In genomic region chr3:134776518-134776917, GRCh38 we compare ENCODE assay signal across 16 cellular contexts. TPM values are rescaled to one million over a fixed set of nuclear protein-coding genes. Genes with fewer than 3 reads are reported as not detected.
DNase-seq lines count a peak whose midpoint lies in the region; ATAC-seq and TF ChIP-seq lines count a peak whose summit lies in the region.
"Had no signal": no experiment of that assay in that cellular context is flagged by ENCODE, and none has a peak within 500 bp of the region (broad histone marks: within the 10 kb centered on the region; RNA-seq: fewer than 3 reads in every experiment).

No MANE protein-coding gene starts in this region.

- CTCF ChIA-PET in activated CD4-positive, alpha-beta T cell treated with anti-CD3 and anti-CD28 coated beads, Interleukin-2, amount 10 ng/mL, durations not matched to agents 7 days and 5 days (lab: Charles Lee), result no interaction called here
- CTCF ChIA-PET in activated CD4-positive, alpha-beta T cell treated with anti-CD3 and anti-CD28 coated beads for 36 hours (lab: Charles Lee), result no interaction called here

- TF ChIP-seq CTCF in lung (IDR thresholded peaks at IDR 0.05; ENCODE audit: control extremely low read depth, extremely low read depth) (no peak), gastrocnemius medialis (IDR thresholded peaks at IDR 0.05 in 4 of 5, conservative IDR thresholded peaks at IDR 0.05 in 1 of 5) (no peak)

- intact Hi-C loops in activated CD4-positive, alpha-beta T cell treated with anti-CD3 and anti-CD28 coated beads for 36 hours (cut with DNase I, micrococcal nuclease), result no loop called here
- intact Hi-C loops in gastrocnemius medialis (cut with DNase I; ENCODE audit: low total_unique reads), result no loop called here

- in situ Hi-C loops in gastrocnemius medialis (cut with MboI; ENCODE audit: low sequenced_read_pairs in 4 of 4), result loop anchor here in 3 of 4 donors (25.0 kb wide), 3 partner anchors 736 to 1261 kb away; no protein-coding TSS in a partner anchor

- H3K27me3 ChIP-seq in lung (ENCODE audit: control insufficient read depth, insufficient read depth) (no peaks in the 10 kb centered on the region), gastrocnemius medialis (no peaks in the 10 kb centered on the region)

- no peak overlapping the region for H3K27ac ChIP-seq in lung (ENCODE audit: low read depth in 1 of 2, low read length in 1 of 2)
- H3K27ac ChIP-seq in gastrocnemius medialis, result no peak overlapping the region
- H3K27ac ChIP-seq: 22Rv1, A549, C4-2B, GM23248, HL-60 had no signal

- POLR2A ChIA-PET in activated CD4-positive, alpha-beta T cell treated with anti-CD3 and anti-CD28 coated beads, Interleukin-2, amount 10 ng/mL, durations not matched to agents 7 days and 5 days (lab: Charles Lee), result no interaction called here
- POLR2A ChIA-PET in activated CD4-positive, alpha-beta T cell treated with anti-CD3 and anti-CD28 coated beads for 36 hours (lab: Charles Lee), result no interaction called here
- POLR2A ChIA-PET in activated naive CD8-positive, alpha-beta T cell treated with anti-CD3 and anti-CD28 coated beads, Interleukin-2, amount 10 ng/mL, durations not matched to agents 7 days and 5 days (lab: Charles Lee), result no interaction called here

- no peak overlapping the region for H3K4me3 ChIP-seq in lung
- H3K4me3 ChIP-seq in gastrocnemius medialis, result no peak overlapping the region
- H3K4me3 ChIP-seq: A549, GM23248, HAP-1 had no signal

- H3K36me3 Mint-ChIP-seq in activated CD4-positive, alpha-beta T cell treated with anti-CD3 and anti-CD28 coated beads, Interleukin-2, amount 10 ng/mL, durations not matched to agents 7 days and 5 days (ENCODE audit: low read depth), result no peaks in the 10 kb centered on the region
- no peaks in the 10 kb centered on the region for H3K36me3 Mint-ChIP-seq in activated CD4-positive, alpha-beta T cell treated with anti-CD3 and anti-CD28 coated beads for 36 hours (ENCODE audit: low read depth)
- peaks cover 5% of the 10 kb centered on the region for H3K36me3 Mint-ChIP-seq in activated naive CD8-positive, alpha-beta T cell treated with anti-CD3 and anti-CD28 coated beads, Interleukin-2, amount 10 ng/mL, durations not matched to agents 7 days and 5 days
- no peaks in the 10 kb centered on the region for H3K36me3 Mint-ChIP-seq in activated naive CD8-positive, alpha-beta T cell treated with anti-CD3 and anti-CD28 coated beads, Interleukin-2, amount 50 U/mL, for 24 hours (ENCODE audit: low read depth)

- peaks cover 26% of the 10 kb centered on the region for H3K4me1 Mint-ChIP-seq in activated CD4-positive, alpha-beta T cell treated with anti-CD3 and anti-CD28 coated beads, Interleukin-2, amount 10 ng/mL, durations not matched to agents 7 days and 5 days
- H3K4me1 Mint-ChIP-seq in activated CD4-positive, alpha-beta T cell treated with anti-CD3 and anti-CD28 coated beads for 36 hours, result peaks cover 2% of the 10 kb centered on the region
- peaks cover 20% of the 10 kb centered on the region for H3K4me1 Mint-ChIP-seq in activated naive CD8-positive, alpha-beta T cell treated with anti-CD3 and anti-CD28 coated beads, Interleukin-2, amount 10 ng/mL, durations not matched to agents 7 days and 5 days
- peaks cover 3% of the 10 kb centered on the region for H3K4me1 Mint-ChIP-seq in activated naive CD8-positive, alpha-beta T cell treated with anti-CD3 and anti-CD28 coated beads, Interleukin-2, amount 50 U/mL, for 24 hours

- H3K9me3 ChIP-seq in lung (ENCODE audit: control insufficient read depth in 2 of 2, insufficient read depth in 1 of 2, low read length in 1 of 2), result no peaks in the 10 kb centered on the region
- no peaks in the 10 kb centered on the region for H3K9me3 ChIP-seq in gastrocnemius medialis
- H3K9me3 ChIP-seq: A549, Caco-2, HAP-1 had no signal

- no peak for DNase-seq in activated CD4-positive, alpha-beta T cell treated with anti-CD3 and anti-CD28 coated beads, Interleukin-2, amount 10 ng/mL, durations not matched to agents 7 days and 5 days
- no peak for DNase-seq in activated CD4-positive, alpha-beta T cell treated with anti-CD3 and anti-CD28 coated beads for 36 hours
- no peak for DNase-seq in activated naive CD8-positive, alpha-beta T cell treated with anti-CD3 and anti-CD28 coated beads, Interleukin-2, amount 10 ng/mL, durations not matched to agents 7 days and 5 days
- DNase-seq in activated naive CD8-positive, alpha-beta T cell treated with anti-CD3 and anti-CD28 coated beads, Interleukin-2, amount 50 U/mL, for 24 hours, result no peak
- DNase-seq in lung (ENCODE audit: low spot score) (peak; percentile 20), gastrocnemius medialis (no peak)
- DNase-seq: AML-193; Caco-2; CD4-positive, alpha-beta T cell; GM23248 had no signal

- no peak for TF ChIP-seq POLR2A in gastrocnemius medialis (IDR thresholded peaks at IDR 0.05)

- H3K27ac Mint-ChIP-seq in activated CD4-positive, alpha-beta T cell treated with anti-CD3 and anti-CD28 coated beads, Interleukin-2, amount 10 ng/mL, durations not matched to agents 7 days and 5 days, result peak overlapping the region; percentile 1
- no peak overlapping the region for H3K27ac Mint-ChIP-seq in activated CD4-positive, alpha-beta T cell treated with anti-CD3 and anti-CD28 coated beads for 36 hours
- H3K27ac Mint-ChIP-seq in activated naive CD8-positive, alpha-beta T cell treated with anti-CD3 and anti-CD28 coated beads, Interleukin-2, amount 10 ng/mL, durations not matched to agents 7 days and 5 days, result peak overlapping the region; percentile 76
- no peak overlapping the region for H3K27ac Mint-ChIP-seq in activated naive CD8-positive, alpha-beta T cell treated with anti-CD3 and anti-CD28 coated beads, Interleukin-2, amount 50 U/mL, for 24 hours
- H3K27ac Mint-ChIP-seq: CD4-positive, alpha-beta T cell had no signal

- no peak overlapping the region for H3K4me3 Mint-ChIP-seq in activated CD4-positive, alpha-beta T cell treated with anti-CD3 and anti-CD28 coated beads, Interleukin-2, amount 10 ng/mL, durations not matched to agents 7 days and 5 days
- no peak overlapping the region for H3K4me3 Mint-ChIP-seq in activated CD4-positive, alpha-beta T cell treated with anti-CD3 and anti-CD28 coated beads for 36 hours
- H3K4me3 Mint-ChIP-seq in activated naive CD8-positive, alpha-beta T cell treated with anti-CD3 and anti-CD28 coated beads, Interleukin-2, amount 10 ng/mL, durations not matched to agents 7 days and 5 days, result no peak overlapping the region
- no peak overlapping the region for H3K4me3 Mint-ChIP-seq in activated naive CD8-positive, alpha-beta T cell treated with anti-CD3 and anti-CD28 coated beads, Interleukin-2, amount 50 U/mL, for 24 hours
- H3K4me3 Mint-ChIP-seq: CD4-positive, alpha-beta T cell had no signal

- H3K36me3 ChIP-seq in lung (ENCODE audit: control insufficient read depth in 2 of 2, insufficient read depth in 2 of 2, low read length in 2 of 2) (no peaks in the 10 kb centered on the region), gastrocnemius medialis (no peaks in the 10 kb centered on the region)
- H3K36me3 ChIP-seq: HAP-1 had no signal

- 89 to 96% methylated on average over 1 of the region's 1 CpG for WGBS in lung, 2 donors

- H3K4me1 ChIP-seq in lung (ENCODE audit: control insufficient read depth in 2 of 2, insufficient read depth in 2 of 2, low read length in 2 of 2) (no peaks in the 10 kb centered on the region), gastrocnemius medialis (peaks cover 0 to 5% of the 10 kb centered on the region in 2 donors)
- H3K4me1 ChIP-seq: A549, HAP-1 had no signal

- ATAC-seq in activated CD4-positive, alpha-beta T cell treated with anti-CD3 and anti-CD28 coated beads for 36 hours, result no peak
- no peak for ATAC-seq in activated naive CD8-positive, alpha-beta T cell treated with anti-CD3 and anti-CD28 coated beads, Interleukin-2, amount 10 ng/mL, durations not matched to agents 7 days and 5 days (ENCODE audit: low read depth)
- no peak for ATAC-seq in activated naive CD8-positive, alpha-beta T cell treated with anti-CD3 and anti-CD28 coated beads, Interleukin-2, amount 50 U/mL, for 24 hours
- ATAC-seq in lung (ENCODE audit: insufficient read depth, low FRiP score) (no peak), gastrocnemius medialis (no peak), HG02798 (IDR thresholded peaks at IDR 0.05; ENCODE audit: poor library complexity, unreplicated experiment) (no peak)
- ATAC-seq: A549 had no signal

- H3K27me3 Mint-ChIP-seq in activated CD4-positive, alpha-beta T cell treated with anti-CD3 and anti-CD28 coated beads, Interleukin-2, amount 10 ng/mL, durations not matched to agents 7 days and 5 days, result peaks cover 24% of the 10 kb centered on the region
- no peaks in the 10 kb centered on the region for H3K27me3 Mint-ChIP-seq in activated CD4-positive, alpha-beta T cell treated with anti-CD3 and anti-CD28 coated beads for 36 hours
- H3K27me3 Mint-ChIP-seq in activated naive CD8-positive, alpha-beta T cell treated with anti-CD3 and anti-CD28 coated beads, Interleukin-2, amount 10 ng/mL, durations not matched to agents 7 days and 5 days, result peaks cover 26% of the 10 kb centered on the region
- H3K27me3 Mint-ChIP-seq in activated naive CD8-positive, alpha-beta T cell treated with anti-CD3 and anti-CD28 coated beads, Interleukin-2, amount 50 U/mL, for 24 hours, result no peaks in the 10 kb centered on the region
- H3K27me3 Mint-ChIP-seq: CD4-positive, alpha-beta T cell had no signal

- no peaks in the 10 kb centered on the region for H3K9me3 Mint-ChIP-seq in activated CD4-positive, alpha-beta T cell treated with anti-CD3 and anti-CD28 coated beads, Interleukin-2, amount 10 ng/mL, durations not matched to agents 7 days and 5 days
- no peaks in the 10 kb centered on the region for H3K9me3 Mint-ChIP-seq in activated CD4-positive, alpha-beta T cell treated with anti-CD3 and anti-CD28 coated beads for 36 hours (ENCODE audit: low read depth)
- H3K9me3 Mint-ChIP-seq in activated naive CD8-positive, alpha-beta T cell treated with anti-CD3 and anti-CD28 coated beads, Interleukin-2, amount 10 ng/mL, durations not matched to agents 7 days and 5 days, result no peaks in the 10 kb centered on the region
- no peaks in the 10 kb centered on the region for H3K9me3 Mint-ChIP-seq in activated naive CD8-positive, alpha-beta T cell treated with anti-CD3 and anti-CD28 coated beads, Interleukin-2, amount 50 U/mL, for 24 hours
- H3K9me3 Mint-ChIP-seq: CD4-positive, alpha-beta T cell had no signal

RNA-seq across cellular contexts. Expression of gene EPHB1, which starts 18.5 kb away (rescaled TPM):
- 1 to 10 TPM; 1.2 to 1.8 TPM for total RNA-seq in activated CD4-positive, alpha-beta T cell treated with anti-CD3 and anti-CD28 coated beads, Interleukin-2, amount 10 ng/mL, durations not matched to agents 7 days and 5 days
- total RNA-seq in activated CD4-positive, alpha-beta T cell treated with anti-CD3 and anti-CD28 coated beads for 36 hours, result under 1 TPM; 0.60 to 0.98 TPM
- under 1 TPM; 0.39 to 0.91 TPM for total RNA-seq in activated naive CD8-positive, alpha-beta T cell treated with anti-CD3 and anti-CD28 coated beads, Interleukin-2, amount 10 ng/mL, durations not matched to agents 7 days and 5 days
- total RNA-seq in lung (1 to 10 TPM; 2.1 to 6.3 TPM), gastrocnemius medialis (1 to 10 TPM in 3 of 4 donors, under 1 TPM in 1; 1.00 to 8.9 (median 4.5) TPM)
- 1 to 10 TPM in 1 of 2 donors, under 1 TPM in 1; 0.30 to 2.0 TPM for polyA plus RNA-seq in lung

Comparison
In these comparisons a context has a peak if more than half of its experiments do, and no peak if none do; other contexts are left out.
1. H3K27ac Mint-ChIP-seq: peak in activated CD4-positive, alpha-beta T cell treated with anti-CD3 and anti-CD28 coated beads, Interleukin-2, amount 10 ng/mL, durations not matched to agents 7 days and 5 days (single experiment) and activated naive CD8-positive, alpha-beta T cell treated with anti-CD3 and anti-CD28 coated beads, Interleukin-2, amount 10 ng/mL, durations not matched to agents 7 days and 5 days (single experiment); none in activated CD4-positive, alpha-beta T cell treated with anti-CD3 and anti-CD28 coated beads for 36 hours (single experiment) and activated naive CD8-positive, alpha-beta T cell treated with anti-CD3 and anti-CD28 coated beads, Interleukin-2, amount 50 U/mL, for 24 hours (single experiment).